In the genomic region with DNA sequence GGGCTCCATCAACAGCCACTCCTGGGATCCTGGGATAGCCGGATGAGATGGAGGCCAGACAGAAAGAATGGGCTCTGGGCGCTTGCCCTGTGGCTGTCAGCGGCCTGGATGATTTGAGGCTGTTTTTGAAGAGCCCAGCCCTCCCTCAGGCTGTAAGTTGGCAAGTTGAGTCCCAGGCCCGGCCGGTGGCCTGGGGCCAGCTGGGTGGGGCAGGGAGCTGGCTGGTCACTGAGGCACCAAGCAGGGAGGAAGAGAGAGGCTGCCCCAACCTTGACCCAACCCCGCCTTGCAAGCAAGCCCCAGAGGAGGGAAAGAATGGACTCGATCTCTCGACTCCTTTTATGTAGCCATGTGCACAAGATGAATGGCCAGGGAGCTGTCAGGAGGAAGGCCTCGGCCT, we compare ENCODE assay signal across 27 cellular contexts. TPM values are rescaled to one million over a fixed set of nuclear protein-coding genes. Genes with fewer than 3 reads are reported as not detected.
DNase-seq lines count a peak whose midpoint lies in the region; ATAC-seq and TF ChIP-seq lines count a peak whose summit lies in the region.
"Had no signal": no experiment of that assay in that cellular context is flagged by ENCODE, and none has a peak within 500 bp of the region (broad histone marks: within the 10 kb centered on the region; RNA-seq: fewer than 3 reads in every experiment).

No MANE protein-coding gene starts in this region.

- peak overlapping the region; percentile 22 for H4K91ac ChIP-seq in mesenchymal stem cell (ENCODE audit: low read length)

- H3K9me3 ChIP-seq in mesenchymal stem cell (ENCODE audit: control insufficient read depth, low read length) (no peaks in the 10 kb centered on the region), tibial nerve (no peaks in the 10 kb centered on the region)
- H3K9me3 ChIP-seq: spleen had no signal

- H3K4ac ChIP-seq in mesenchymal stem cell (ENCODE audit: low read depth in 1 of 2, low read length in 2 of 2), result no peak overlapping the region

- peak overlapping the region; percentile 41 to 67 for H2BK12ac ChIP-seq in mesenchymal stem cell (ENCODE audit: low read length in 2 of 2)

- H3K4me1 ChIP-seq in mesenchymal stem cell (ENCODE audit: control insufficient read depth, insufficient read depth, low read depth, low read length), result peaks cover 10% of the 10 kb centered on the region
- H3K4me1 ChIP-seq in tibial nerve, result peaks cover 0 to 42% (median 3%) of the 10 kb centered on the region in 4 donors
- H3K4me1 ChIP-seq: neural progenitor cell, spleen had no signal

- TF ChIP-seq EP300 in tibial nerve (IDR thresholded peaks at IDR 0.05), result peak in 1 of 2 donors; percentile 71

- H3K23ac ChIP-seq in mesenchymal stem cell (ENCODE audit: low read length in 2 of 2), result no peak overlapping the region

- H3K27ac ChIP-seq in mesenchymal stem cell (ENCODE audit: low read length, poor library complexity, severe bottlenecking) (no peak overlapping the region), tibial nerve (peak overlapping the region in 1 of 4 donors; percentile 2)
- H3K27ac ChIP-seq: neural progenitor cell, spleen had no signal

- H3K9ac ChIP-seq in mesenchymal stem cell (ENCODE audit: low read length), result no peak overlapping the region
- H3K9ac ChIP-seq: neural progenitor cell had no signal

- no peak overlapping the region for H2BK15ac ChIP-seq in mesenchymal stem cell (ENCODE audit: low read depth, poor library complexity, severe bottlenecking)

- H2BK120ac ChIP-seq in mesenchymal stem cell (ENCODE audit: low read depth, low read length), result no peak overlapping the region

- no peaks in the 10 kb centered on the region for H3K79me1 ChIP-seq in mesenchymal stem cell (replicated peaks; ENCODE audit: low read length, poor library complexity, severe bottlenecking)

- TF ChIP-seq CTCF in foreskin fibroblast (IDR thresholded peaks at IDR 0.05; ENCODE audit: low read depth, low read length) (no peak), tibial nerve (IDR thresholded peaks at IDR 0.05) (no peak)

- 82% methylated on average over 9 of the region's 9 CpGs for WGBS in mesenchymal stem cell
- 49 to 56% methylated on average over 4 to 9 of the region's 9 CpGs for WGBS in tibial nerve, 2 donors

- H2BK5ac ChIP-seq in mesenchymal stem cell (ENCODE audit: low read depth, low read length, poor library complexity, severe bottlenecking), result no peak overlapping the region

- H3K4me3 ChIP-seq in foreskin fibroblast (ENCODE audit: low read depth in 1 of 2, low read length in 2 of 2), result no peak overlapping the region
- no peak overlapping the region for H3K4me3 ChIP-seq in mesenchymal stem cell (ENCODE audit: insufficient read depth in 1 of 2, low read depth in 1 of 2, low read length in 2 of 2)
- H3K4me3 ChIP-seq in tibial nerve, result no peak overlapping the region
- H3K4me3 ChIP-seq: neural progenitor cell, spleen had no signal

- H3K4me3 Mint-ChIP-seq in activated CD8-positive, alpha-beta memory T cell treated with anti-CD3 and anti-CD28 coated beads, Interleukin-2, amount 10 ng/mL, durations not matched to agents 7 days and 5 days, result no peak overlapping the region
- H3K4me3 Mint-ChIP-seq: activated CD4-positive, alpha-beta T cell treated with anti-CD3 and anti-CD28 coated beads, Interleukin-2, amount 10 ng/mL, durations not matched to agents 7 days and 5 days; CD14-positive monocyte; mesothelial cell of epicardium; neural progenitor cell; stimulated activated naive CD8-positive, alpha-beta T cell treated with anti-CD3 and anti-CD28 coated beads, Interleukin-15, Interleukin-2, amounts not matched to agents 100 ng/mL and 50 ng/mL, for 24 hours; T-cell had no signal

- H3K36me3 ChIP-seq in mesenchymal stem cell (ENCODE audit: control insufficient read depth in 1 of 2, insufficient read depth in 2 of 2, low read depth in 1 of 2, low read length in 2 of 2) (no peaks in the 10 kb centered on the region), tibial nerve (no peaks in the 10 kb centered on the region)
- H3K36me3 ChIP-seq: neural progenitor cell, spleen had no signal

- peaks cover 2% of the 10 kb centered on the region for H3K27me3 Mint-ChIP-seq in activated CD8-positive, alpha-beta memory T cell treated with anti-CD3 and anti-CD28 coated beads, Interleukin-2, amount 10 ng/mL, durations not matched to agents 7 days and 5 days
- H3K27me3 Mint-ChIP-seq: activated CD4-positive, alpha-beta T cell treated with anti-CD3 and anti-CD28 coated beads, Interleukin-2, amount 10 ng/mL, durations not matched to agents 7 days and 5 days; stimulated activated naive CD8-positive, alpha-beta T cell treated with anti-CD3 and anti-CD28 coated beads, Interleukin-15, Interleukin-2, amounts not matched to agents 100 ng/mL and 50 ng/mL, for 24 hours had no signal

- H3K14ac ChIP-seq in mesenchymal stem cell (ENCODE audit: low read length in 2 of 2), result no peak overlapping the region

- no peaks in the 10 kb centered on the region for H3K9me3 Mint-ChIP-seq in activated CD8-positive, alpha-beta memory T cell treated with anti-CD3 and anti-CD28 coated beads, Interleukin-2, amount 10 ng/mL, durations not matched to agents 7 days and 5 days (ENCODE audit: low read depth)
- H3K9me3 Mint-ChIP-seq: activated CD4-positive, alpha-beta T cell treated with anti-CD3 and anti-CD28 coated beads, Interleukin-2, amount 10 ng/mL, durations not matched to agents 7 days and 5 days; CD14-positive monocyte; mesothelial cell of epicardium; neural progenitor cell; stimulated activated naive CD8-positive, alpha-beta T cell treated with anti-CD3 and anti-CD28 coated beads, Interleukin-15, Interleukin-2, amounts not matched to agents 100 ng/mL and 50 ng/mL, for 24 hours; T-cell had no signal

- DNase-seq in GM03348 (ENCODE audit: low spot score) (peak; percentile 76), foreskin fibroblast (peak; percentile 44 to 57), mesenchymal stem cell (no peak), tibial nerve (ENCODE audit: low spot score in 2 of 2) (peak; percentile 57 to 69), NCI-H82 treated with DMSO at 0.1 percent for 48 hours (lab: John Stamatoyannopoulos, UW; ENCODE audit: unreplicated experiment) (no peak), occipital lobe (lab: John Stamatoyannopoulos, UW) (no peak)
- DNase-seq in activated CD8-positive, alpha-beta memory T cell treated with anti-CD3 and anti-CD28 coated beads, Interleukin-2, amount 10 ng/mL, durations not matched to agents 7 days and 5 days, result no peak
- DNase-seq: ACHN; activated CD4-positive, alpha-beta T cell treated with anti-CD3 and anti-CD28 coated beads, Interleukin-2, amount 10 ng/mL, durations not matched to agents 7 days and 5 days; activated CD8-positive, alpha-beta memory T cell treated with anti-CD3 and anti-CD28 coated beads, Interleukin-2, amount 50 U/mL, for 48 hours; activated effector memory CD4-positive, alpha-beta T cell treated with anti-CD3 and anti-CD28 coated beads, Interleukin-2, amount 50 U/mL, for 16 hours; MV-4-11; NCI-H1694; NCI-H748 treated with DMSO at 0.1 percent for 48 hours; OCI-M1; SHP77 treated with DMSO at 0.1 percent for 48 hours; spleen; stimulated activated CD4-positive, alpha-beta T cell treated with anti-CD3 and anti-CD28 coated beads, Interleukin-4, amount 100 ng/mL, for 24 hours; T-cell had no signal

- no peaks in the 10 kb centered on the region for H3K4me1 Mint-ChIP-seq in activated CD8-positive, alpha-beta memory T cell treated with anti-CD3 and anti-CD28 coated beads, Interleukin-2, amount 10 ng/mL, durations not matched to agents 7 days and 5 days
- H3K4me1 Mint-ChIP-seq: activated CD4-positive, alpha-beta T cell treated with anti-CD3 and anti-CD28 coated beads, Interleukin-2, amount 10 ng/mL, durations not matched to agents 7 days and 5 days; CD14-positive monocyte; neural progenitor cell; T-cell had no signal

- H3K27me3 ChIP-seq in mesenchymal stem cell (ENCODE audit: control insufficient read depth in 1 of 2, insufficient read depth in 1 of 2, low read length in 2 of 2) (no peaks in the 10 kb centered on the region), tibial nerve (no peaks in the 10 kb centered on the region)
- H3K27me3 ChIP-seq: neural progenitor cell had no signal

- H2AK5ac ChIP-seq in mesenchymal stem cell (ENCODE audit: low read length, severe bottlenecking), result no peak overlapping the region

- H3K27ac Mint-ChIP-seq in activated CD8-positive, alpha-beta memory T cell treated with anti-CD3 and anti-CD28 coated beads, Interleukin-2, amount 10 ng/mL, durations not matched to agents 7 days and 5 days, result no peak overlapping the region
- H3K27ac Mint-ChIP-seq: activated CD4-positive, alpha-beta T cell treated with anti-CD3 and anti-CD28 coated beads, Interleukin-2, amount 10 ng/mL, durations not matched to agents 7 days and 5 days; CD14-positive monocyte; mesothelial cell of epicardium; neural progenitor cell; stimulated activated naive CD8-positive, alpha-beta T cell treated with anti-CD3 and anti-CD28 coated beads, Interleukin-15, Interleukin-2, amounts not matched to agents 100 ng/mL and 50 ng/mL, for 24 hours; T-cell had no signal

- no peak for ATAC-seq in HG03280 (IDR thresholded peaks at IDR 0.05; ENCODE audit: unreplicated experiment)
- no peak for ATAC-seq in activated CD8-positive, alpha-beta memory T cell treated with anti-CD3 and anti-CD28 coated beads, Interleukin-2, amount 10 ng/mL, durations not matched to agents 7 days and 5 days

- H3K36me3 Mint-ChIP-seq in activated CD8-positive, alpha-beta memory T cell treated with anti-CD3 and anti-CD28 coated beads, Interleukin-2, amount 10 ng/mL, durations not matched to agents 7 days and 5 days, result no peaks in the 10 kb centered on the region
- H3K36me3 Mint-ChIP-seq: CD14-positive monocyte, mesothelial cell of epicardium, neural progenitor cell, T-cell had no signal

- CTCF ChIA-PET in activated CD8-positive, alpha-beta memory T cell treated with anti-CD3 and anti-CD28 coated beads, Interleukin-2, amount 10 ng/mL, durations not matched to agents 7 days and 5 days (lab: Charles Lee), result no interaction called here

- no peak for TF ChIP-seq POLR2A in tibial nerve (IDR thresholded peaks at IDR 0.05)

- no peak overlapping the region for H3K4me2 ChIP-seq in mesenchymal stem cell (ENCODE audit: low read length, poor library complexity, severe bottlenecking)
- H3K4me2 ChIP-seq: neural progenitor cell had no signal

- H3K18ac ChIP-seq in mesenchymal stem cell (ENCODE audit: low read depth in 1 of 2, low read length in 2 of 2), result peak overlapping the region in 1 of 2 experiments; percentile 1

- no peak overlapping the region for H4K8ac ChIP-seq in mesenchymal stem cell (ENCODE audit: low read length)

- no peak overlapping the region for H2AFZ ChIP-seq in mesenchymal stem cell (ENCODE audit: low read depth, low read length)
- H2AFZ ChIP-seq: neural progenitor cell had no signal

RNA-seq across cellular contexts. Expression of a gene that starts 34.9 kb away (rescaled TPM):
- polyA plus RNA-seq in mesenchymal stem cell (2013, experiment 1 of 2), result 0.41 TPM
- 0.41 TPM for polyA plus RNA-seq in mesenchymal stem cell (2013, experiment 2 of 2)
- total RNA-seq in tibial nerve, result under 1 TPM in 1 of 4 donors, not detected in 3; 0.42 TPM
- total RNA-seq in activated CD8-positive, alpha-beta memory T cell treated with anti-CD3 and anti-CD28 coated beads, Interleukin-2, amount 10 ng/mL, durations not matched to agents 7 days and 5 days, result 10 to 100 TPM; 12.8 to 16.2 TPM
- total RNA-seq in occipital lobe, result not detected
- polyA plus RNA-seq: CD14-positive monocyte had no signal

RNA-seq across cellular contexts. Expression of a gene that starts 35.0 kb away (rescaled TPM):
- not detected for polyA plus RNA-seq in mesenchymal stem cell (2013, experiment 1 of 2)
- not detected for polyA plus RNA-seq in mesenchymal stem cell (2013, experiment 2 of 2)
- total RNA-seq in tibial nerve, result not detected
- 1 to 10 TPM in 1 of 2 experiments, under 1 TPM in 1; 0.68 to 2.4 TPM for total RNA-seq in activated CD8-positive, alpha-beta memory T cell treated with anti-CD3 and anti-CD28 coated beads, Interleukin-2, amount 10 ng/mL, durations not matched to agents 7 days and 5 days
- total RNA-seq in occipital lobe, result under 0.01 TPM
- total RNA-seq: frontal cortex, H1, HT1080, mesothelial cell of epicardium had no signal
- polyA plus RNA-seq: CD14-positive monocyte had no signal

RNA-seq across cellular contexts. Expression of a gene that starts 54.3 kb away (rescaled TPM):
- polyA plus RNA-seq in mesenchymal stem cell (2013, experiment 1 of 2), result 190 TPM
- 191 TPM for polyA plus RNA-seq in mesenchymal stem cell (2013, experiment 2 of 2)
- total RNA-seq in tibial nerve (1,000 to 10,000 TPM in 1 of 4 donors, 100 to 1,000 TPM in 3; 172 to 1,145 (median 351) TPM), occipital lobe (22.3 TPM)
- under 1 TPM in 1 of 2 experiments, not detected in 1; 0.42 TPM for total RNA-seq in activated CD8-positive, alpha-beta memory T cell treated with anti-CD3 and anti-CD28 coated beads, Interleukin-2, amount 10 ng/mL, durations not matched to agents 7 days and 5 days
- total RNA-seq: activated CD4-positive, alpha-beta T cell treated with anti-CD3 and anti-CD28 coated beads, Interleukin-2, amount 10 ng/mL, durations not matched to agents 7 days and 5 days had no signal

Comparison
In these comparisons a context has a peak if more than half of its experiments do, and no peak if none do; other contexts are left out.
1. DNase-seq: peak in GM03348 (single experiment), foreskin fibroblast (2 of 2) and tibial nerve (2 of 2); none in mesenchymal stem cell (single experiment), NCI-H82 treated with DMSO at 0.1 percent for 48 hours (single experiment), activated CD8-positive, alpha-beta memory T cell treated with anti-CD3 and anti-CD28 coated beads, Interleukin-2, amount 10 ng/mL, durations not matched to agents 7 days and 5 days (single experiment) and occipital lobe (single experiment).
2. RNA of a gene that starts 34.9 kb away (total RNA-seq): 12.8 to 16.2 TPM in activated CD8-positive, alpha-beta memory T cell treated with anti-CD3 and anti-CD28 coated beads, Interleukin-2, amount 10 ng/mL, durations not matched to agents 7 days and 5 days; not detected in occipital lobe (single experiment) and 0.42 TPM in tibial nerve; every median in the first group is over 4 times any median in the second.
3. RNA of a gene that starts 54.3 kb away (total RNA-seq): 172 to 1,145 TPM in tibial nerve and 22.3 TPM in occipital lobe (single experiment); 0.42 TPM in activated CD8-positive, alpha-beta memory T cell treated with anti-CD3 and anti-CD28 coated beads, Interleukin-2, amount 10 ng/mL, durations not matched to agents 7 days and 5 days; every median in the first group is over 10 times any median in the second.